ENCODE assay signal across 8 cellular contexts in genomic region chr22:38843201-38843715, GRCh38. TPM values are rescaled to one million over a fixed set of nuclear protein-coding genes. Genes with fewer than 3 reads are reported as not detected.
DNase-seq lines count a peak whose midpoint lies in the region; ATAC-seq and TF ChIP-seq lines count a peak whose summit lies in the region.

No MANE protein-coding gene starts in this region.

- H3K27me3 Mint-ChIP-seq in endothelial cell (ENCODE audit: unreplicated experiment) (peaks cover 34% of the 10 kb centered on the region), mesothelial cell of epicardium (ENCODE audit: low read depth) (peaks cover 79% of the 10 kb centered on the region)

- H3K4me3 Mint-ChIP-seq in endothelial cell (ENCODE audit: unreplicated experiment) (no peak overlapping the region), mesothelial cell of epicardium (no peak overlapping the region)

- DNase-seq in GM03348 (ENCODE audit: low spot score) (peak; percentile 80), NCI-H146 (lab: John Stamatoyannopoulos, UW) (peak; percentile 72), endothelial cell (ENCODE audit: low spot score) (peak; percentile 61), mesothelial cell of epicardium (ENCODE audit: low spot score in 2 of 2, unreplicated experiment in 2 of 2) (peak; percentile 50 to 73)
- peak; percentile 55 to 62 for DNase-seq in activated CD4-positive, alpha-beta T cell treated with anti-CD3 and anti-CD28 coated beads, Interleukin-2, amount 50 U/mL, for 48 hours
- peak; percentile 16 to 38 for DNase-seq in stimulated activated CD8-positive, alpha-beta memory T cell treated with anti-CD3 and anti-CD28 coated beads, Interleukin-7, amount 100 ng/mL, for 48 hours (ENCODE audit: extremely low read depth in 1 of 2, low read depth in 1 of 2)

- no peak for TF ChIP-seq CTCF in endothelial cell (IDR thresholded peaks at IDR 0.05; ENCODE audit: unreplicated experiment)
- no peak for TF ChIP-seq CTCF in mesothelial cell of epicardium (IDR thresholded peaks at IDR 0.05; ENCODE audit: unreplicated experiment)

- ATAC-seq in GM19395 (IDR thresholded peaks at IDR 0.05; ENCODE audit: unreplicated experiment) = no peak
- no peak for ATAC-seq in GM18873 (IDR thresholded peaks at IDR 0.05; ENCODE audit: low FRiP score, unreplicated experiment)

- no peaks in the 10 kb centered on the region for H3K9me3 Mint-ChIP-seq in endothelial cell (ENCODE audit: unreplicated experiment)
- H3K9me3 Mint-ChIP-seq in mesothelial cell of epicardium = no peaks in the 10 kb centered on the region

- no peak overlapping the region for H3K27ac Mint-ChIP-seq in endothelial cell (ENCODE audit: unreplicated experiment)
- no peak overlapping the region for H3K27ac Mint-ChIP-seq in mesothelial cell of epicardium

- H3K4me1 Mint-ChIP-seq in endothelial cell (ENCODE audit: unreplicated experiment) (peaks cover 2% of the 10 kb centered on the region), mesothelial cell of epicardium (peaks cover 2% of the 10 kb centered on the region)

- peaks cover 10% of the 10 kb centered on the region for H3K36me3 Mint-ChIP-seq in endothelial cell (ENCODE audit: low read depth, unreplicated experiment)
- H3K36me3 Mint-ChIP-seq in mesothelial cell of epicardium = no peaks in the 10 kb centered on the region

RNA-seq across cellular contexts. Expression of gene NPTXR, which starts 0.6 kb away (rescaled TPM):
- total RNA-seq in endothelial cell (ENCODE audit: unreplicated experiment) = 0.62 TPM
- 9.6 to 10.3 TPM (median 10.1 TPM) in 3 replicates for total RNA-seq in mesothelial cell of epicardium

RNA-seq across cellular contexts. Expression of gene CBX6, which starts 28.8 kb away (rescaled TPM):
- total RNA-seq in endothelial cell (ENCODE audit: unreplicated experiment) (11.0 TPM), mesothelial cell of epicardium (101 to 104 TPM (median 102 TPM) in 3 replicates)

RNA-seq across cellular contexts. Expression of gene DNAL4, which starts 49.3 kb away (rescaled TPM):
- 20.2 TPM for total RNA-seq in endothelial cell (ENCODE audit: unreplicated experiment)
- 15.9 to 18.0 TPM (median 17.3 TPM) in 3 replicates for total RNA-seq in mesothelial cell of epicardium

Comparison
In these comparisons a context has a peak if more than half of its experiments do, and no peak if none do; other contexts are left out.
1. DNase-seq: peak in every context shown above with its lines; median percentile 80 in GM03348; 72 in NCI-H146; 62 in mesothelial cell of epicardium; 61 in endothelial cell; 58 in activated CD4-positive, alpha-beta T cell treated with anti-CD3 and anti-CD28 coated beads, Interleukin-2, amount 50 U/mL, for 48 hours; 27 in stimulated activated CD8-positive, alpha-beta memory T cell treated with anti-CD3 and anti-CD28 coated beads, Interleukin-7, amount 100 ng/mL, for 48 hours.